In the genomic region with DNA sequence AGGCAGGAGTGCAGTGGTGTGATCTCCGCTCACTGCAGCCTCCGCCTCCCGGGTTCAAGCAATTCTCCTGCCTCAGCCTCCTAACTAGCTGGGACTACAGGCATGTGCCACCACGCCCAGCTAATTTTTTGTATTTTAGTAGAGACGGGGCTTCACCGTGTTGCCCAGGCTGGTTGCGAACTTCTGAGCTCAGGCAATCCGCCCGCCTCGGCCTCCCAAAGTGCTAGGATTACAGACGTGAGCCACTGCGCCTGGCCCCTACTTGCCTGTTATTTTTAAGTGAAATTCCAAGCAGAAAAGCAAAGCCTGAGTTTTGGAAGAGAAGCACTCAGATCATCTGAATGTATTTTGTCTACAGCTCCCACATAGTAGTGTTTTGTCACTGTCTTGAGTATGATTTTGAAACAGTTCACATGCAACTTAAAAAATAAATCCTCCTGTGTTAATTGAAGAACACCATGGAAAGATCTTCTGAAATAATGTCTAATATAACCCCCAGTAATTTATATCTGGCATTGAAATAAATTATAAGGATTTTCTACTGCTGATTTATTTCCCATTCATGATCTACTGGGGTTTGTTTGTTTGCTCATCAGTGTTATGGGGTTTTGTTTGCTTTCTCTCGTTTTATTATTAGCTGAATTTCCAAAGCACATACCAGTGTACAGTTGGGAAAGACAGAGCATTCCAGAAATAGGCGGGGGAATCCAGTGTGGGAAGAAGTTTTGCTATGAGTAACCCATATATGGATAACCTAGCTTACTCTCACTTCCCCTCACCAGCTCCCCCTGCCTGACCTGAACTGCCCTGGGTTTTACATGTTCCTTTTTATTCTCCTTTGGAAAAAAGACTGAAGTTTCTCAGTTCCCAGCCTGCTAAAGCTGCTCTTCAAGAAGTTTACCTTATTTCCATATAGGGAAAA, we compare ENCODE assay signal across 10 cellular contexts.
DNase-seq lines count a peak whose midpoint lies in the region; FAIRE-seq and TF ChIP-seq lines count a peak whose summit lies in the region.
"Had no signal": no experiment of that assay in that cellular context is flagged by ENCODE, and none has a peak within 500 bp of the region (broad histone marks: within the 10 kb centered on the region; RNA-seq: fewer than 3 reads in every experiment).

No MANE protein-coding gene starts in this region.

- FAIRE-seq in GM12891 (lab: Jason Lieb, UNC) = no peak

- H3K4me3 ChIP-seq in fibroblast of villous mesenchyme (ENCODE audit: low read depth, low read length) (no peak overlapping the region), Peyer's patch (no peak overlapping the region)

- H3K4me1 ChIP-seq in Peyer's patch = no peaks in the 10 kb centered on the region

- POLR2A ChIA-PET in HEK293T (lab: Yijun Ruan, JAX) = no interaction called here

- DNase-seq in GM12891 (ENCODE audit: insufficient read length, low spot score) (no peak), RPMI7951 (ENCODE audit: low read depth) (peak; percentile 81), fibroblast of villous mesenchyme (ENCODE audit: low read depth) (peak; percentile 95), renal cortical epithelial cell (ENCODE audit: low read depth) (peak; percentile 97), germinal center (ENCODE audit: low spot score) (no peak), HEK293T (ENCODE audit: extremely low spot score) (no peak), Peyer's patch (no peak), midbrain (lab: John Stamatoyannopoulos, UW) (no peak)
- DNase-seq: activated gamma-delta T cell treated with Interleukin-2 at 50 U/mL for 16 hours, NCI-H1694 had no signal

- H3K36me3 ChIP-seq in Peyer's patch = no peaks in the 10 kb centered on the region

- TF ChIP-seq CTCF in fibroblast of villous mesenchyme (IDR thresholded peaks at IDR 0.05; ENCODE audit: insufficient read depth, low read depth, low read length) (peak; percentile 48), Peyer's patch (IDR thresholded peaks at IDR 0.05) (no peak)

- CTCF ChIA-PET in HEK293T (lab: Yijun Ruan, JAX) = no interaction called here

- H3K27ac ChIP-seq in Peyer's patch = peak overlapping the region in 1 of 4 donors; percentile 2

- H3K9me3 ChIP-seq in Peyer's patch = no peaks in the 10 kb centered on the region

- TF ChIP-seq POLR2A in GM12891 (IDR thresholded peaks at IDR 0.05; ENCODE audit: low read depth, low read length) = no peak
- no peak for TF ChIP-seq POLR2A in Peyer's patch (IDR thresholded peaks at IDR 0.05)

- no peaks in the 10 kb centered on the region for H3K27me3 ChIP-seq in Peyer's patch

TF ChIP-seq in GM12891, 5 proteins besides CTCF, POLR2A, EP300 and RAD21:
- TF ChIP-seq TAF1 (IDR thresholded peaks at IDR 0.05; ENCODE audit: low read depth, low read length) = no peak
- peak; percentile 68 for TF ChIP-seq SPI1 (IDR thresholded peaks at IDR 0.05; ENCODE audit: low read depth, low read length)
- no peak for TF ChIP-seq POU2F2 (IDR thresholded peaks at IDR 0.05; ENCODE audit: low read depth, low read length)
- no peak for TF ChIP-seq POLR2AphosphoS5 (IDR thresholded peaks at IDR 0.05; ENCODE audit: low read depth, low read length)
- TF ChIP-seq PAX5 (IDR thresholded peaks at IDR 0.05; ENCODE audit: insufficient read depth, low read length, severe bottlenecking) = no peak

TF ChIP-seq in HEK293T, 16 proteins besides CTCF, POLR2A, EP300 and RAD21:
- no peak for TF ChIP-seq CTBP1 (IDR thresholded peaks at IDR 0.05; ENCODE audit: borderline replicate concordance)
- TF ChIP-seq PKNOX1 (IDR thresholded peaks at IDR 0.05) = no peak
- no peak for TF ChIP-seq BHLHE40 (IDR thresholded peaks at IDR 0.05; ENCODE audit: borderline replicate concordance)
- TF ChIP-seq TARDBP (IDR thresholded peaks at IDR 0.05) = no peak
- TF ChIP-seq SUZ12 (IDR thresholded peaks at IDR 0.05) = no peak
- no peak for TF ChIP-seq FOXM1 (IDR thresholded peaks at IDR 0.05; ENCODE audit: borderline replicate concordance)
- no peak for TF ChIP-seq SP1 (IDR thresholded peaks at IDR 0.05)
- TF ChIP-seq ARNT (IDR thresholded peaks at IDR 0.05) = no peak
- TF ChIP-seq LEF1 (IDR thresholded peaks at IDR 0.05; ENCODE audit: borderline replicate concordance) = no peak
- TF ChIP-seq ELF4 (IDR thresholded peaks at IDR 0.05) = no peak
- no peak for TF ChIP-seq FOXK2 (IDR thresholded peaks at IDR 0.05)
- no peak for TF ChIP-seq ZNF384 (IDR thresholded peaks at IDR 0.05)
- TF ChIP-seq L3MBTL2 (conservative IDR thresholded peaks at IDR 0.05) = no peak
- no peak for TF ChIP-seq FOXA1 (IDR thresholded peaks at IDR 0.05)

Comparison
In these comparisons a context has a peak if more than half of its experiments do, and no peak if none do; other contexts are left out.
1. DNase-seq: peak in RPMI7951 (single experiment), fibroblast of villous mesenchyme (single experiment) and renal cortical epithelial cell (single experiment); none in GM12891 (single experiment), germinal center (single experiment), HEK293T (single experiment), Peyer's patch (0 of 3) and midbrain (single experiment).